In genomic region chr11:120106354-120106753, GRCh38 we compare ENCODE assay signal across 29 cellular contexts. TPM values are rescaled to one million over a fixed set of nuclear protein-coding genes. Genes with fewer than 3 reads are reported as not detected.
"Had no signal": no experiment of that assay in that cellular context is flagged by ENCODE, and none has a peak within 500 bp of the region (broad histone marks: within the 10 kb centered on the region; RNA-seq: fewer than 3 reads in every experiment).

No MANE protein-coding gene starts in this region.

- H3K36me3 ChIP-seq: left lung, neutrophil, pancreas, prostate gland, stomach, thyroid gland, transverse colon, upper lobe of right lung had no signal

- H3K9me3 ChIP-seq: left lung, mucosa of descending colon, neutrophil, pancreas, prostate gland, stomach, testis, thyroid gland, transverse colon, upper lobe of right lung had no signal

- H3K27me3 ChIP-seq: neutrophil, pancreas, testis, thyroid gland, upper lobe of right lung had no signal

- DNase-seq: hypothalamus; immature natural killer cell; kidney; left colon; midbrain; mucosa of descending colon; naive thymus-derived CD4-positive, alpha-beta T cell; occipital lobe; pancreas; retina; right cardiac atrium; stimulated activated CD4-positive, alpha-beta T cell treated with anti-CD3 and anti-CD28 coated beads, Interleukin-12 subunit alpha, Interleukin-12 subunit beta, amount 100 ng/mL, for 4 hours; stimulated activated CD4-positive, alpha-beta T cell treated with anti-CD3 and anti-CD28 coated beads, Interleukin-15, amount 100 ng/mL, for 24 hours; stimulated activated CD4-positive, alpha-beta T cell treated with anti-CD3 and anti-CD28 coated beads, Interleukin-2, amount 100 ng/mL, for 24 hours; stimulated activated CD4-positive, alpha-beta T cell treated with anti-CD3 and anti-CD28 coated beads, Interleukin-4, amount 100 ng/mL, for 1 hour; stimulated activated naive B cell treated with anti-CD40 and anti-IgM and Interleukin-4, amounts not matched to agents 10 μg/mL and 1 μg/mL and 100 μg/mL, for 72 hours; stimulated activated naive CD8-positive, alpha-beta T cell treated with anti-CD3 and anti-CD28 coated beads, Interleukin-15, Interleukin-2, amounts not matched to agents 100 U/mL and 50 U/mL, for 24 hours; stomach; testis; thyroid gland; transverse colon; upper lobe of right lung had no signal

- H3K4me3 ChIP-seq: left lung, lung, mucosa of descending colon, pancreas, prostate gland, skin epidermis, stomach, testis, thyroid gland, transverse colon, upper lobe of right lung had no signal

- H3K27ac ChIP-seq: left lung, neutrophil, pancreas, prostate gland, skin epidermis, stomach, testis, thyroid gland, transverse colon, upper lobe of right lung had no signal

- H3K4me1 ChIP-seq: left lung, pancreas, prostate gland, stomach, testis, thyroid gland, transverse colon, upper lobe of right lung had no signal

RNA-seq across cellular contexts. Expression of gene TRIM29, which starts 31.6 kb away (rescaled TPM):
- total RNA-seq: myocyte; naive thymus-derived CD4-positive, alpha-beta T cell; natural killer cell treated with Interleukin-12 subunit alpha and Interleukin-12 subunit beta and Interleukin-15 and Interleukin-18, amount 100 ng/mL, for 72 hours had no signal
- polyA plus RNA-seq: immature natural killer cell; naive thymus-derived CD4-positive, alpha-beta T cell had no signal
